8 cellular contexts compared by ENCODE assay signal in the genomic region with DNA sequence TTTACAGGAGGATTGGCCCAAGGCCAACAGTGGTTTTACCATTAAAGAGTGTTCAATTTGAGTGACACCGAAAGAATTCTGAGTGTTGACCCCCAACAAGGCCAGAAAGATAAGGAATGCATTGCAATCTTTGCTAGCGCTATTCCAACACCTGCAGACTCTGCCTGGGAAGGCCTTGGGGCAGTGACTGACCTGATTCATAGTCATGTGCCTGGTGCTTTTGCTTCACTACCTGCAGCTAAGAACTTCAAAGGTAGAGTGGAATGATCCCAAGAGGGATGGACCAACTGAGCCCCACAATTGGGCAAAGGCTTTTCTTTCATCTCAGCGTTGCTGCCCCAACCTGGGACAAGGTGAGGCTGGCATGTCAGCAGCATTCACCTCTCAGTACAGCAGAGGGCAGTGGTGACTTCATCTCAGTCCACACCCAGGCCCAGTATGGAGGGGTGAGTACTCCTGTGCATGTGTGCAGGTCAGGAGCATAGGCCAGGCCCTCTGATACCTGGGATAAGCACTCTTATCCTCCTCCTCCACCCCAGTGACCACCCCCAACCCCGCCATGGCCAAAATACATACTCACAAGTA.
DNase-seq lines count a peak whose midpoint lies in the region; ATAC-seq and TF ChIP-seq lines count a peak whose summit lies in the region.

No MANE protein-coding gene starts in this region.

- TF ChIP-seq CTCF in HFFc6 (IDR thresholded peaks at IDR 0.05) (0 out of 2 replicates have a peak, but pooled peaks have one; percentile 16), cardiac fibroblast (IDR thresholded peaks at IDR 0.05; ENCODE audit: low read depth, low read length) (peak; percentile 2), neural progenitor cell (IDR thresholded peaks at IDR 0.05) (peak; percentile 68)

- H3K4me3 ChIP-seq in cardiac fibroblast (replicated peaks in 1 of 2; ENCODE audit: low read depth in 2 of 2, low read length in 2 of 2) (no peak overlapping the region), neural progenitor cell (no peak overlapping the region)

- ATAC-seq in HG02763 (IDR thresholded peaks at IDR 0.05; ENCODE audit: unreplicated experiment) = no peak

- H3K27me3 Mint-ChIP-seq in HFFc6 (ENCODE audit: insufficient read depth) (peaks cover 2% of the 10 kb centered on the region; the same call in 1 of the 2 replicates), neural progenitor cell (ENCODE audit: insufficient read depth, low read depth) (no peaks in the 10 kb centered on the region)

- H3K4me2 ChIP-seq in neural progenitor cell = no peak overlapping the region

- peaks cover 32% of the 10 kb centered on the region for H3K9me3 Mint-ChIP-seq in HFFc6
- peaks cover 10% of the 10 kb centered on the region for H3K9me3 Mint-ChIP-seq in neural progenitor cell

- no peaks in the 10 kb centered on the region for H3K4me1 Mint-ChIP-seq in HFFc6 (ENCODE audit: low read depth)
- H3K4me1 Mint-ChIP-seq in neural progenitor cell = peaks cover under 1% of the 10 kb centered on the region

- H3K27ac Mint-ChIP-seq in HFFc6 (no peak overlapping the region), neural progenitor cell (no peak overlapping the region)

- no peak overlapping the region for H3K4me3 Mint-ChIP-seq in HFFc6
- no peak overlapping the region for H3K4me3 Mint-ChIP-seq in neural progenitor cell

- no peaks in the 10 kb centered on the region for H3K27me3 ChIP-seq in neural progenitor cell

- H3K27ac ChIP-seq in neural progenitor cell = no peak overlapping the region

- H3K36me3 Mint-ChIP-seq in HFFc6 (ENCODE audit: low read depth) (no peaks in the 10 kb centered on the region; the same call in 1 of the 2 replicates), neural progenitor cell (no peaks in the 10 kb centered on the region)

- no peaks in the 10 kb centered on the region for H3K79me2 ChIP-seq in neural progenitor cell (ENCODE audit: low read depth)

- H3K4me1 ChIP-seq in neural progenitor cell = peaks cover under 1% of the 10 kb centered on the region

- DNase-seq in DMS153 treated with DMSO at 0.1 percent for 48 hours (lab: John Stamatoyannopoulos, UW; ENCODE audit: unreplicated experiment) = peak; percentile 40
- no peak for DNase-seq in HFFc6
- peak; percentile 32 to 51 for DNase-seq in SHP77 (lab: John Stamatoyannopoulos, UW)
- peak in 1 of 2 donors; percentile 2 for DNase-seq in cardiac fibroblast (ENCODE audit: low read depth in 2 of 2)
- peak; percentile 76 for DNase-seq in neural progenitor cell (ENCODE audit: low spot score)
- no peak for DNase-seq in AML-193 (lab: John Stamatoyannopoulos, UW)
- DNase-seq in cortex of kidney (lab: John Stamatoyannopoulos, UW) = no peak

- no peak overlapping the region for H3K9ac ChIP-seq in neural progenitor cell

- no peaks in the 10 kb centered on the region for H3F3A ChIP-seq in neural progenitor cell (ENCODE audit: low read depth)

- no peaks in the 10 kb centered on the region for H4K20me1 ChIP-seq in neural progenitor cell (ENCODE audit: low read depth)

- H2AFZ ChIP-seq in neural progenitor cell (replicated peaks) = no peak overlapping the region

- peaks cover 11% of the 10 kb centered on the region for H3K9me3 ChIP-seq in neural progenitor cell (ENCODE audit: low read depth)

- no peaks in the 10 kb centered on the region for H3K36me3 ChIP-seq in neural progenitor cell

Comparison
In these comparisons a context has a peak if more than half of its experiments do, and no peak if none do; other contexts are left out.
1. DNase-seq: peak in DMS153 treated with DMSO at 0.1 percent for 48 hours (single experiment), SHP77 (2 of 2) and neural progenitor cell (single experiment); none in HFFc6 (single experiment), AML-193 (0 of 2) and cortex of kidney (single experiment).
2. CTCF ChIP-seq: peak in every context shown above with its lines; median percentile 68 in neural progenitor cell; 16 in HFFc6; 2 in cardiac fibroblast.